24 cellular contexts compared by ENCODE assay signal in genomic region chr1:5955479-5955977, GRCh38.
DNase-seq lines count a peak whose midpoint lies in the region; ATAC-seq and TF ChIP-seq lines count a peak whose summit lies in the region.
"Had no signal": no experiment of that assay in that cellular context is flagged by ENCODE, and none has a peak within 500 bp of the region (broad histone marks: within the 10 kb centered on the region; RNA-seq: fewer than 3 reads in every experiment).

No MANE protein-coding gene starts in this region.

- H3K36me3 Mint-ChIP-seq in nephron progenitor cell (ENCODE audit: low read depth), result peaks cover 39% of the 10 kb centered on the region

- TF ChIP-seq CTCF in nephron progenitor cell (IDR thresholded peaks at IDR 0.05), result no peak

- ATAC-seq in GM18505 (IDR thresholded peaks at IDR 0.05; ENCODE audit: unreplicated experiment), result no peak
- ATAC-seq: body of pancreas, lower lobe of right lung, mucosa of descending colon, Panc1, sciatic nerve had no signal

- no peak for TF ChIP-seq RAD21 in Ishikawa (IDR thresholded peaks at IDR 0.05; ENCODE audit: low read depth)

- peak overlapping the region; percentile 16 for H3K27ac Mint-ChIP-seq in nephron progenitor cell
- H3K27ac Mint-ChIP-seq: CD4-positive, alpha-beta T cell had no signal

- no peaks in the 10 kb centered on the region for H3K27me3 Mint-ChIP-seq in nephron progenitor cell (ENCODE audit: low read depth, poor library complexity)
- H3K27me3 Mint-ChIP-seq: CD4-positive, alpha-beta T cell had no signal

- no peaks in the 10 kb centered on the region for H3K4me1 Mint-ChIP-seq in nephron progenitor cell
- H3K4me1 Mint-ChIP-seq: neural crest cell had no signal

- peak; percentile 41 for DNase-seq in activated effector memory CD4-positive, alpha-beta T cell treated with anti-CD3 and anti-CD28 coated beads, Interleukin-2, amount 50 U/mL, for 16 hours
- no peak for DNase-seq in activated effector memory CD4-positive, alpha-beta T cell treated with Interleukin-2 at 50 U/mL for 16 hours
- peak; percentile 59 for DNase-seq in SW480 (ENCODE audit: low spot score)
- DNase-seq in nephron progenitor cell, result no peak
- DNase-seq in activated CD8-positive, alpha-beta memory T cell treated with anti-CD3 and anti-CD28 coated beads for 24 hours, result no peak
- DNase-seq: activated CD4-positive, alpha-beta T cell treated with anti-CD3 and anti-CD28 coated beads, Interleukin-2, amount 50 U/mL, for 4 hours; body of pancreas; CD4-positive, alpha-beta T cell; DMS 273 treated with DMSO at 0.1 percent for 48 hours; effector CD4-positive, alpha-beta T cell; KBM-7; lower lobe of right lung; MG63; mucosa of descending colon; NCI-H1417 treated with DMSO at 0.1 percent for 48 hours; NCI-H2081 treated with DMSO at 0.1 percent for 48 hours; NCI-H524; SHP77 treated with DMSO at 0.1 percent for 48 hours; stimulated activated naive CD8-positive, alpha-beta T cell treated with anti-CD3 and anti-CD28 coated beads, Interleukin-15, Interleukin-2, amounts not matched to agents 100 U/mL and 50 U/mL, for 24 hours had no signal

- no peak overlapping the region for H3K4me3 Mint-ChIP-seq in nephron progenitor cell
- H3K4me3 Mint-ChIP-seq: CD4-positive, alpha-beta T cell; neural crest cell had no signal

- H3K9me3 Mint-ChIP-seq in nephron progenitor cell, result no peaks in the 10 kb centered on the region
- H3K9me3 Mint-ChIP-seq: CD4-positive, alpha-beta T cell; neural crest cell had no signal

- no peak for TF ChIP-seq POLR2A in GM18505 (IDR thresholded peaks at IDR 0.05; ENCODE audit: borderline replicate concordance, extremely low read depth, insufficient read depth, insufficient read length)

- TF ChIP-seq EP300 in Ishikawa (IDR thresholded peaks at IDR 0.05; ENCODE audit: borderline replicate concordance), result no peak

TF ChIP-seq in Ishikawa, 13 proteins besides CTCF, POLR2A, EP300 and RAD21:
- TF ChIP-seq NFIC (IDR thresholded peaks at IDR 0.05), result no peak
- TF ChIP-seq CEBPB (IDR thresholded peaks at IDR 0.05), result 0 out of 2 replicates have a peak, but pooled peaks have one; percentile 21

Comparison
In these comparisons a context has a peak if more than half of its experiments do, and no peak if none do; other contexts are left out.
1. DNase-seq: peak in activated effector memory CD4-positive, alpha-beta T cell treated with anti-CD3 and anti-CD28 coated beads, Interleukin-2, amount 50 U/mL, for 16 hours (single experiment) and SW480 (single experiment); none in activated effector memory CD4-positive, alpha-beta T cell treated with Interleukin-2 at 50 U/mL for 16 hours (single experiment), nephron progenitor cell (single experiment) and activated CD8-positive, alpha-beta memory T cell treated with anti-CD3 and anti-CD28 coated beads for 24 hours (single experiment).